8 cellular contexts compared by ENCODE assay signal in the genomic region with DNA sequence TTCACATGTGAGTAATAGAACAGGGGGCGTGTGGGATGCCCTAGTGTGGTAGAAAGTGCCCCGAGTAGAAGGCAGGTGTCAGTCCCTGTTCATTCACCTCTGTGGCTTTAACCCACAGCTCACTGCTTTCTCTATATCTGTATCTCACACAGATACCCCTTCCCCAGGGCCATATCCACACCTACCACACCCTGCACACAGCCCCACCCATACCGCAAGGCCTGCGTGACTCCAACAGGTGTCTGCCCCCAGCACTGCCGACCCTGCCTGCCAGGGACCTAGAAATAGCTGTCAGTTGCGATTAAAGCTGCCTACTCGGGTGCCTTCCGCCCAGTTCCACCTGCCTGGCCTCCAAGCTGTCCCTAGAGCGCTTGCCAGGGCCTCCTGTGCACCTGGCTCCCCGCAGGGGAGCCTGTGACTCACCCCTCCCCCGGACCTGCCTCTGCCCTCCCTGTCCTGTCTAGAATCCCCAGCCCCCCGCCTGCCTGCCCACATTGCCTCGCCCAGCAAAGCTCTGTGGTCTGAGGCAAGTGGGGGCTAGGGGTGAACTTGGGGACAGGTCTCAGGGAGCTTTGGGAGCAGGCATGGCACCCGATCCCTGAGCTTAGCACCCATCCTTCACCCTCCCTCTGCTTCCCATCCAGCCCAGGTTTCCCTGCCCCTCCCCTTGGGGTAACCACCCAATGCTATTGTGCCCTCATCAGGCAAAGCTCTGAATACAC. TPM values are rescaled to one million over a fixed set of nuclear protein-coding genes. Genes with fewer than 3 reads are reported as not detected.
DNase-seq lines count a peak whose midpoint lies in the region; ATAC-seq and TF ChIP-seq lines count a peak whose summit lies in the region.

No MANE protein-coding gene starts in this region.

- peaks cover 25% of the 10 kb centered on the region for H3K36me3 Mint-ChIP-seq in brain

- peaks cover 16% of the 10 kb centered on the region for H3K4me1 Mint-ChIP-seq in brain

- H3K27me3 Mint-ChIP-seq in brain, result no peaks in the 10 kb centered on the region

- DNase-seq in activated CD4-positive, CD25-positive, alpha-beta regulatory T cell (lab: John Stamatoyannopoulos, UW), result no peak
- peak; percentile 90 for DNase-seq in NCI-H345 treated with DMSO at 0.1 percent for 48 hours (lab: John Stamatoyannopoulos, UW; ENCODE audit: unreplicated experiment)
- peak; percentile 27 for DNase-seq in stimulated activated CD8-positive, alpha-beta memory T cell treated with anti-CD3 and anti-CD28 coated beads, Interleukin-12 subunit alpha, Interleukin-12 subunit beta, amount 100 ng/mL, for 4 hours (ENCODE audit: low read depth)

- H3K27ac Mint-ChIP-seq in brain, result peak overlapping the region in 3 of 5 experiments; percentile 17 to 85 (median 43)

- TF ChIP-seq CTCF in brain (conservative IDR thresholded peaks at IDR 0.05), result no peak

- H3K4me3 Mint-ChIP-seq in brain, result no peak overlapping the region

- peak; percentile 36 to 48 for ATAC-seq in activated CD4-positive, CD25-positive, alpha-beta regulatory T cell treated with anti-CD3 and anti-CD28 coated beads, Interleukin-2, amount 50 U/mL, for 24 hours
- ATAC-seq in HG02798 (IDR thresholded peaks at IDR 0.05; ENCODE audit: poor library complexity, unreplicated experiment), result no peak
- ATAC-seq in HG03460 (IDR thresholded peaks at IDR 0.05; ENCODE audit: unreplicated experiment), result no peak
- ATAC-seq in HG02759 (IDR thresholded peaks at IDR 0.05; ENCODE audit: unreplicated experiment), result no peak

- H3K9me3 Mint-ChIP-seq in brain, result no peaks in the 10 kb centered on the region

RNA-seq across cellular contexts. Expression of gene ID1, which starts 38.3 kb away (rescaled TPM):
- polyA plus RNA-seq in brain (ENCODE audit: insufficient read depth, low read depth, low replicate concordance), result 109 TPM

RNA-seq across cellular contexts. Expression of gene HM13, which starts 52.6 kb away (rescaled TPM):
- 169 TPM for polyA plus RNA-seq in brain (ENCODE audit: insufficient read depth, low read depth, low replicate concordance)

Comparison
In these comparisons a context has a peak if more than half of its experiments do, and no peak if none do; other contexts are left out.
1. ATAC-seq: peak in activated CD4-positive, CD25-positive, alpha-beta regulatory T cell treated with anti-CD3 and anti-CD28 coated beads, Interleukin-2, amount 50 U/mL, for 24 hours (2 of 2); none in HG02798 (single experiment), HG03460 (single experiment) and HG02759 (single experiment).
2. DNase-seq: peak in NCI-H345 treated with DMSO at 0.1 percent for 48 hours (single experiment) and stimulated activated CD8-positive, alpha-beta memory T cell treated with anti-CD3 and anti-CD28 coated beads, Interleukin-12 subunit alpha, Interleukin-12 subunit beta, amount 100 ng/mL, for 4 hours (single experiment); none in activated CD4-positive, CD25-positive, alpha-beta regulatory T cell (0 of 4).